ENCODE assay signal across 18 cellular contexts in the genomic region with DNA sequence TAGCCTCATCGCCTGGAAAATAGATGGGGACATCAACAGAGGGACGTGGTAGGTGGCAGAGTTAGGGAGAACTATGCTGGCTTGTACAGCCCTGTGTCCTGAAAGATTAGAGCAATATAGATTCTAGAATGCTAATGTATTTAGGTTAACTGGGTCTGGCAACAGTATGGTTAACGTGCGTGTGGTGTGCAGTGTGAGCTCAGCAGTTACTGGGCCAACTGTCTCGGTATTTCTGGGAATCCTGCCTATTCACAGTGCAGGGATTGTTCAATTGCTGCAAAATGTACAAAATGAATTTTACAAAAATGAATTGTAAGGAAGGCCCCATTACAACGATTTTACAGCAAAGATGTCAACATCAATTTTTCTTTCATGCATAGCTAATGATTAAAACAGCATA. TPM values are rescaled to one million over a fixed set of nuclear protein-coding genes. Genes with fewer than 3 reads are reported as not detected.
DNase-seq lines count a peak whose midpoint lies in the region; ATAC-seq and TF ChIP-seq lines count a peak whose summit lies in the region.
"Had no signal": no experiment of that assay in that cellular context is flagged by ENCODE, and none has a peak within 500 bp of the region (broad histone marks: within the 10 kb centered on the region; RNA-seq: fewer than 3 reads in every experiment).

No MANE protein-coding gene starts in this region.

- no peaks in the 10 kb centered on the region for H3K27me3 ChIP-seq in sigmoid colon
- H3K27me3 ChIP-seq: suprapubic skin had no signal

- peaks cover 0 to 87% (median 74%) of the 10 kb centered on the region in 4 donors for H3K4me1 ChIP-seq in sigmoid colon

- TF ChIP-seq POLR2A in sigmoid colon (IDR thresholded peaks at IDR 0.05), result no peak

- ATAC-seq in left ventricle myocardium superior, result peak; percentile 70
- ATAC-seq in HG03045 (IDR thresholded peaks at IDR 0.05; ENCODE audit: unreplicated experiment), result no peak
- ATAC-seq in HG03442 (IDR thresholded peaks at IDR 0.05; ENCODE audit: unreplicated experiment), result no peak
- no peak for ATAC-seq in stimulated activated naive CD8-positive, alpha-beta T cell treated with anti-CD3 and anti-CD28 coated beads, Interleukin-15, Interleukin-2, amounts not matched to agents 100 U/mL and 50 U/mL, for 24 hours
- ATAC-seq in GM21447 (IDR thresholded peaks at IDR 0.05; ENCODE audit: unreplicated experiment), result no peak
- ATAC-seq: activated CD8-positive, alpha-beta T cell treated with anti-CD3 and anti-CD28 coated beads, Interleukin-2, amount 10 ng/mL, durations not matched to agents 7 days and 5 days; HepG2 had no signal

- H3K27ac ChIP-seq in sigmoid colon, result peak overlapping the region in 3 of 4 donors; percentile 22 to 97 (median 96)
- H3K27ac ChIP-seq: suprapubic skin had no signal

- no peak for TF ChIP-seq CTCF in sigmoid colon (IDR thresholded peaks at IDR 0.05)

- no peaks in the 10 kb centered on the region for H3K9me3 ChIP-seq in sigmoid colon
- H3K9me3 ChIP-seq: suprapubic skin had no signal

- H3K4me3 ChIP-seq in sigmoid colon, result peak overlapping the region in 2 of 4 donors; percentile 2 to 19
- H3K4me3 ChIP-seq: skin epidermis, suprapubic skin had no signal

- 63 to 67% methylated on average over 6 of the region's 6 CpGs for WGBS in sigmoid colon, 2 donors

- intact Hi-C loops in left ventricle myocardium superior (cut with micrococcal nuclease) (no loop called here), sigmoid colon (cut with DNase I) (no loop called here)

- H3K36me3 ChIP-seq in sigmoid colon, result peaks cover 0 to 31% (median 4%) of the 10 kb centered on the region in 4 donors

- DNase-seq in NCI-H1694 treated with DMSO at 0.1 percent for 48 hours (lab: John Stamatoyannopoulos, UW) (peak; percentile 32), cerebellar cortex (ENCODE audit: low spot score) (peak; percentile 77), left ventricle myocardium superior (no peak), sigmoid colon (no peak)
- DNase-seq in stimulated activated naive CD8-positive, alpha-beta T cell treated with anti-CD3 and anti-CD28 coated beads, Interleukin-15, Interleukin-2, amounts not matched to agents 100 U/mL and 50 U/mL, for 24 hours, result no peak
- DNase-seq: activated CD8-positive, alpha-beta T cell treated with anti-CD3 and anti-CD28 coated beads, Interleukin-2, amount 10 ng/mL, durations not matched to agents 7 days and 5 days; CD4-positive, CD25-positive, alpha-beta regulatory T cell; GDM1; islet precursor cell; NCI-H146; NCI-H774; SHP77 treated with DMSO at 0.1 percent for 48 hours had no signal

- TF ChIP-seq EP300 in sigmoid colon (IDR thresholded peaks at IDR 0.05), result no peak

RNA-seq across cellular contexts. Expression of gene MEIS2, which starts 20.6 kb away (rescaled TPM):
- total RNA-seq in left ventricle myocardium superior (44.9 TPM), sigmoid colon (100 to 1,000 TPM in 1 of 4 donors, 10 to 100 TPM in 3; 76.0 to 154 (median 85.1) TPM)
- 1 to 10 TPM; 1.4 to 8.5 (median 4.2) TPM for polyA plus RNA-seq in sigmoid colon
- total RNA-seq: activated CD8-positive, alpha-beta T cell treated with anti-CD3 and anti-CD28 coated beads, Interleukin-2, amount 10 ng/mL, durations not matched to agents 7 days and 5 days; CD4-positive, CD25-positive, alpha-beta regulatory T cell had no signal
- polyA plus RNA-seq: CD4-positive, CD25-positive, alpha-beta regulatory T cell had no signal

Comparison
In these comparisons a context has a peak if more than half of its experiments do, and no peak if none do; other contexts are left out.
1. DNase-seq: peak in NCI-H1694 treated with DMSO at 0.1 percent for 48 hours (single experiment) and cerebellar cortex (single experiment); none in left ventricle myocardium superior (single experiment), sigmoid colon (single experiment) and stimulated activated naive CD8-positive, alpha-beta T cell treated with anti-CD3 and anti-CD28 coated beads, Interleukin-15, Interleukin-2, amounts not matched to agents 100 U/mL and 50 U/mL, for 24 hours (single experiment).